In genomic region chr3:141939759-141940158, GRCh38 we compare ENCODE assay signal across 13 cellular contexts.
DNase-seq lines count a peak whose midpoint lies in the region; ATAC-seq, FAIRE-seq and TF ChIP-seq lines count a peak whose summit lies in the region.
"Had no signal": no experiment of that assay in that cellular context is flagged by ENCODE, and none has a peak within 500 bp of the region (broad histone marks: within the 10 kb centered on the region; RNA-seq: fewer than 3 reads in every experiment).

No MANE protein-coding gene starts in this region.

- no TSS peak for BruUV-seq in IMR-90 (replicated peaks; lab: Mats Ljungman, UMichigan)

- no peaks in the 10 kb centered on the region for H3K27me3 ChIP-seq in IMR-90 (ENCODE audit: control insufficient read depth, insufficient read depth, low read length)
- no peaks in the 10 kb centered on the region for H3K27me3 ChIP-seq in astrocyte (ENCODE audit: insufficient read depth, low read length)
- no peaks in the 10 kb centered on the region for H3K27me3 ChIP-seq in left lung
- H3K27me3 ChIP-seq in tibial nerve: no peaks in the 10 kb centered on the region
- no peaks in the 10 kb centered on the region for H3K27me3 ChIP-seq in WERI-Rb-1 (ENCODE audit: insufficient read depth, low read depth, severe bottlenecking)

- CTCF ChIA-PET in IMR-90 (lab: Yijun Ruan, JAX): no interaction called here

- H3K4me2 ChIP-seq in IMR-90 (ENCODE audit: low read depth, low read length): no peak overlapping the region
- peak overlapping the region; percentile 71 for H3K4me2 ChIP-seq in astrocyte (ENCODE audit: low read length)

- H3K9me3 ChIP-seq in IMR-90 (ENCODE audit: control insufficient read depth, insufficient read depth, low read length): no peaks in the 10 kb centered on the region
- H3K9me3 ChIP-seq in astrocyte (ENCODE audit: insufficient read depth, low read depth, low read length): no peaks in the 10 kb centered on the region
- H3K9me3 ChIP-seq in left lung: no peaks in the 10 kb centered on the region
- H3K9me3 ChIP-seq in tibial nerve: no peaks in the 10 kb centered on the region
- no peaks in the 10 kb centered on the region for H3K9me3 ChIP-seq in WERI-Rb-1 (ENCODE audit: severe bottlenecking)

- WGBS in IMR-90 (ENCODE audit: extremely low coverage in 2 of 2, insufficient read length in 1 of 2), 2 experiments: no CpG with 5 or more reads among the region's 4 CpGs
- WGBS in tibial nerve, 2 donors: 80 to 89% methylated on average over 4 of the region's 4 CpGs

- H4K5ac ChIP-seq in IMR-90 (ENCODE audit: low read depth, low read length): no peak overlapping the region

- in situ Hi-C loops in IMR-90 (cut with MboI; ENCODE audit: low sequenced_read_pairs): no loop called here

- H3K4me3 Mint-ChIP-seq in astrocyte (ENCODE audit: unreplicated experiment) (no peak overlapping the region), endothelial cell (ENCODE audit: unreplicated experiment) (no peak overlapping the region)
- H3K4me3 Mint-ChIP-seq: activated CD8-positive, alpha-beta T cell treated with anti-CD3 and anti-CD28 coated beads for 36 hours had no signal

- H3K9ac ChIP-seq in IMR-90 (ENCODE audit: low read depth, low read length) (no peak overlapping the region), astrocyte (ENCODE audit: low read length) (no peak overlapping the region)

- FAIRE-seq in astrocyte (lab: Jason Lieb, UNC) (no peak), GM12892 (lab: Jason Lieb, UNC) (no peak)
- FAIRE-seq: colon had no signal

- no peak overlapping the region for H4K91ac ChIP-seq in IMR-90 (ENCODE audit: insufficient read depth, low read depth, low read length)

- no peak overlapping the region for H2BK15ac ChIP-seq in IMR-90 (ENCODE audit: low read depth, low read length)

- peak overlapping the region; percentile 23 for H2AK9ac ChIP-seq in IMR-90 (replicated peaks; ENCODE audit: low read depth, low read length, poor library complexity)

- no peak overlapping the region for H3K23ac ChIP-seq in IMR-90 (ENCODE audit: low read depth, low read length)

- no peaks in the 10 kb centered on the region for H3K36me3 ChIP-seq in IMR-90 (ENCODE audit: control insufficient read depth, insufficient read depth, low read length)
- H3K36me3 ChIP-seq in astrocyte (ENCODE audit: insufficient read depth, low read length): no peaks in the 10 kb centered on the region
- H3K36me3 ChIP-seq in left lung: no peaks in the 10 kb centered on the region
- H3K36me3 ChIP-seq in tibial nerve: peaks cover 0 to 7% (median 0%) of the 10 kb centered on the region in 3 donors
- H3K36me3 ChIP-seq in WERI-Rb-1: no peaks in the 10 kb centered on the region

- DNase-seq in IMR-90 (no peak), astrocyte (ENCODE audit: low read depth) (no peak), left lung (no peak), tibial nerve (ENCODE audit: low spot score in 2 of 2) (no peak), WERI-Rb-1 (no peak), endothelial cell (ENCODE audit: low spot score) (no peak), GM12892 (ENCODE audit: insufficient read length) (no peak)
- DNase-seq: activated gamma-delta T cell, MM.1S, NCI-H510A had no signal

- no peak; the same call in 1 of the 2 replicates for ATAC-seq in IMR-90 (ENCODE audit: low read depth)
- ATAC-seq in left lung: peak; percentile 31

- H3K4me1 ChIP-seq in IMR-90 (ENCODE audit: control insufficient read depth, insufficient read depth, low read length) (peaks cover 6% of the 10 kb centered on the region), astrocyte (ENCODE audit: insufficient read depth, low read length) (peaks cover 12% of the 10 kb centered on the region), left lung (peaks cover 2 to 14% of the 10 kb centered on the region in 2 donors), tibial nerve (no peaks in the 10 kb centered on the region)

- no peak overlapping the region for H2AK5ac ChIP-seq in IMR-90 (ENCODE audit: low read depth, low read length)

- H3K79me1 ChIP-seq in IMR-90 (ENCODE audit: low read depth in 1 of 2, low read length in 2 of 2): no peaks in the 10 kb centered on the region

- H4K8ac ChIP-seq in IMR-90 (ENCODE audit: low read depth in 2 of 2, low read length in 2 of 2): peak overlapping the region in 1 of 2 experiments; percentile 34; a peak in 1 of 4 replicates

- H3K9me1 ChIP-seq in IMR-90 (ENCODE audit: insufficient read depth, low read length): peaks cover 4% of the 10 kb centered on the region; the same call in 1 of the 2 replicates

- 0 out of 2 replicates have a peak overlapping the region, but pooled peaks have one; percentile 18 for H3K14ac ChIP-seq in IMR-90 (replicated peaks; ENCODE audit: low read depth, low read length)

- no peak overlapping the region for H3K18ac ChIP-seq in IMR-90 (ENCODE audit: low read depth, low read length)

- H3K79me2 ChIP-seq in astrocyte (ENCODE audit: insufficient read depth, low read length): no peaks in the 10 kb centered on the region

- no peak for TF ChIP-seq CTCF in 22Rv1 (IDR thresholded peaks at IDR 0.05)
- TF ChIP-seq CTCF in IMR-90 (conservative IDR thresholded peaks at IDR 0.05; ENCODE audit: low read depth, low read length): no peak
- no peak for TF ChIP-seq CTCF in astrocyte (IDR thresholded peaks at IDR 0.05; ENCODE audit: insufficient read depth, low read depth, low read length)
- no peak for TF ChIP-seq CTCF in left lung (IDR thresholded peaks at IDR 0.05)
- TF ChIP-seq CTCF in tibial nerve (IDR thresholded peaks at IDR 0.05): no peak
- TF ChIP-seq CTCF in WERI-Rb-1 (IDR thresholded peaks at IDR 0.05; ENCODE audit: low read depth, low read length): no peak
- no peak for TF ChIP-seq CTCF in endothelial cell (IDR thresholded peaks at IDR 0.05; ENCODE audit: unreplicated experiment)

- H2BK20ac ChIP-seq in IMR-90 (ENCODE audit: low read depth, low read length): no peak overlapping the region

- no peaks in the 10 kb centered on the region for H3K27me3 Mint-ChIP-seq in astrocyte (ENCODE audit: low read depth, unreplicated experiment)
- no peaks in the 10 kb centered on the region for H3K27me3 Mint-ChIP-seq in endothelial cell (ENCODE audit: unreplicated experiment)
- H3K27me3 Mint-ChIP-seq: activated CD8-positive, alpha-beta T cell treated with anti-CD3 and anti-CD28 coated beads for 36 hours had no signal

- no peak for TF ChIP-seq EP300 in tibial nerve (IDR thresholded peaks at IDR 0.05)

- TF ChIP-seq RAD21 in IMR-90 (IDR thresholded peaks at IDR 0.05; ENCODE audit: low read length): no peak

- H2BK120ac ChIP-seq in IMR-90 (ENCODE audit: low read depth, low read length): no peak overlapping the region

- H4K20me1 ChIP-seq in IMR-90 (ENCODE audit: insufficient read depth, low read length) (no peaks in the 10 kb centered on the region), astrocyte (ENCODE audit: insufficient read depth, low read length) (no peaks in the 10 kb centered on the region)

- dilution Hi-C loops in IMR-90 (cut with HindIII; ENCODE audit: low sequenced_read_pairs, unreplicated experiment): no loop called here

- no peak overlapping the region for H2BK5ac ChIP-seq in IMR-90 (ENCODE audit: low read depth, low read length, poor library complexity, severe bottlenecking)

- no peak for TF ChIP-seq POLR2A in IMR-90 (IDR thresholded peaks at IDR 0.05; ENCODE audit: low read depth, low read length)
- no peak for TF ChIP-seq POLR2A in tibial nerve (IDR thresholded peaks at IDR 0.05)
- no peak for TF ChIP-seq POLR2A in GM12892 (IDR thresholded peaks at IDR 0.05; ENCODE audit: low read depth, low read length)

- no peak overlapping the region; the same call in 1 of the 2 replicates for H3K4ac ChIP-seq in IMR-90 (ENCODE audit: low read depth, low read length)

- no peaks in the 10 kb centered on the region for H3K9me3 Mint-ChIP-seq in astrocyte (ENCODE audit: unreplicated experiment)
- no peaks in the 10 kb centered on the region for H3K9me3 Mint-ChIP-seq in endothelial cell (ENCODE audit: unreplicated experiment)
- H3K9me3 Mint-ChIP-seq: activated CD8-positive, alpha-beta T cell treated with anti-CD3 and anti-CD28 coated beads for 36 hours had no signal

- peak overlapping the region; percentile 61 for H3K27ac ChIP-seq in 22Rv1
- no peak overlapping the region for H3K27ac ChIP-seq in IMR-90 (ENCODE audit: insufficient read depth, low read length)
- H3K27ac ChIP-seq in astrocyte (ENCODE audit: low read depth, low read length): no peak overlapping the region
- no peak overlapping the region for H3K27ac ChIP-seq in left lung
- no peak overlapping the region for H3K27ac ChIP-seq in tibial nerve
- H3K27ac ChIP-seq in WERI-Rb-1: no peak overlapping the region

- H3K4me3 ChIP-seq in IMR-90 (ENCODE audit: insufficient read depth, low read depth, low read length): no peak overlapping the region
- H3K4me3 ChIP-seq in astrocyte (ENCODE audit: insufficient read depth, low read depth, low read length): no peak overlapping the region
- H3K4me3 ChIP-seq in left lung: no peak overlapping the region
- H3K4me3 ChIP-seq in tibial nerve: no peak overlapping the region
- H3K4me3 ChIP-seq in WERI-Rb-1 (ENCODE audit: low read depth, low read length): no peak overlapping the region

- intact Hi-C loops in IMR-90 (cut with micrococcal nuclease): no loop called here
- intact Hi-C loops in left lung (cut with DNase I): no loop called here

- H2AFZ ChIP-seq in IMR-90 (replicated peaks; ENCODE audit: low read length, poor library complexity) (no peak overlapping the region), astrocyte (ENCODE audit: low read depth, low read length) (no peak overlapping the region)

- H3K36me3 Mint-ChIP-seq in astrocyte (ENCODE audit: low read depth, unreplicated experiment) (no peaks in the 10 kb centered on the region), endothelial cell (ENCODE audit: low read depth, unreplicated experiment) (no peaks in the 10 kb centered on the region)

- peaks cover 9% of the 10 kb centered on the region for H3K4me1 Mint-ChIP-seq in astrocyte (ENCODE audit: low read depth, unreplicated experiment)
- peaks cover 19% of the 10 kb centered on the region for H3K4me1 Mint-ChIP-seq in endothelial cell (ENCODE audit: unreplicated experiment)

- no peak overlapping the region for H3K56ac ChIP-seq in IMR-90 (ENCODE audit: extremely low read depth, insufficient read depth, low read length)

- H3K27ac Mint-ChIP-seq in astrocyte (ENCODE audit: unreplicated experiment): no peak overlapping the region
- no peak overlapping the region for H3K27ac Mint-ChIP-seq in endothelial cell (ENCODE audit: unreplicated experiment)

- POLR2A ChIA-PET in IMR-90 (lab: Charles Lee; ENCODE audit: unreplicated experiment): no interaction called here

TF ChIP-seq in IMR-90, 13 proteins besides CTCF, POLR2A, EP300 and RAD21 (continues in another document):
- no peak for TF ChIP-seq SMC3 (IDR thresholded peaks at IDR 0.05; ENCODE audit: low read depth, low read length)
- no peak for TF ChIP-seq CEBPB (IDR thresholded peaks at IDR 0.05; ENCODE audit: low read depth, low read length)
- TF ChIP-seq RFX5 (IDR thresholded peaks at IDR 0.05; ENCODE audit: low read depth, low read length): no peak
- no peak for TF ChIP-seq USF2 (IDR thresholded peaks at IDR 0.05; ENCODE audit: low read depth, low read length)
